Comparison of ENCODE assay signal across 19 cellular contexts in the genomic region with DNA sequence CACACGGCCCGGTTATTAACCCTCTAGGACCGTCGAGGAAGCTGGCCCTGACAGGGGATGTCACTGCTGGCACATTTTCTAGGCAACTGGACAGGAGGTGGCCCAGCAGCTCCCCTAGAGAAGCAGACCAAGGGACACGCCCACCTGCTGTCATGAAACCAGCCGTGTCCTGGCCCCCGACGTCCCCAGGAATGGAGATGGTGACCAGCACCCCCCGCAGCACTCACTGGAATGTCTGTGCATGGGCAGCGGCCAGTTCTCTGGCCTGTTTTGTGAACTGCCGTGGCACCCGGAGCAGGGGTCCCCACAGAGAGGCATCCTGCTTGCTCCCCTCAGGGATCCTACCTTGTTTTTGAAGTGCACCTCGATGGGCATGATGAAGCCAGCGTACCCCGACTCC. TPM values are rescaled to one million over a fixed set of nuclear protein-coding genes. Genes with fewer than 3 reads are reported as not detected.
DNase-seq lines count a peak whose midpoint lies in the region; ATAC-seq and TF ChIP-seq lines count a peak whose summit lies in the region.
"Had no signal": no experiment of that assay in that cellular context is flagged by ENCODE, and none has a peak within 500 bp of the region (broad histone marks: within the 10 kb centered on the region; RNA-seq: fewer than 3 reads in every experiment).

No MANE protein-coding gene starts in this region.

- no peak overlapping the region for H3K4me3 ChIP-seq in cardiac muscle cell
- no peak overlapping the region for H3K4me3 ChIP-seq in heart left ventricle

- intact Hi-C loops in heart left ventricle (cut with DNase I), result loop anchor here in 1 of 10 donors (5.0 kb wide), 1 partner anchor 45 kb away; no protein-coding TSS in a partner anchor

- no peak overlapping the region for H3K4me3 Mint-ChIP-seq in activated naive CD8-positive, alpha-beta T cell treated with anti-CD3 and anti-CD28 coated beads for 36 hours
- H3K4me3 Mint-ChIP-seq in nephron progenitor cell, result no peak overlapping the region

- H3K36me3 ChIP-seq in cardiac muscle cell (peaks cover 2% of the 10 kb centered on the region), heart left ventricle (peaks cover 0 to 77% (median 31%) of the 10 kb centered on the region in 9 donors)

- H3K27ac ChIP-seq in cardiac muscle cell (peak overlapping the region; percentile 0), heart left ventricle (no peak overlapping the region)
- H3K27ac ChIP-seq: HL-60 had no signal

- TF ChIP-seq POLR2A in heart left ventricle (IDR thresholded peaks at IDR 0.05), result no peak

- H3K36me3 Mint-ChIP-seq in activated naive CD8-positive, alpha-beta T cell treated with anti-CD3 and anti-CD28 coated beads for 36 hours, result peaks cover 27% of the 10 kb centered on the region
- H3K36me3 Mint-ChIP-seq in nephron progenitor cell (ENCODE audit: low read depth), result peaks cover 54% of the 10 kb centered on the region

- DNase-seq in cardiac muscle cell (ENCODE audit: low read depth in 1 of 2, low spot score in 1 of 2) (no peak), heart left ventricle (no peak), nephron progenitor cell (no peak), EL (no peak), retina (no peak)
- DNase-seq in activated naive CD8-positive, alpha-beta T cell treated with anti-CD3 and anti-CD28 coated beads for 36 hours, result no peak
- DNase-seq: 8988T, C1 segment of cervical spinal cord, COR-L47, NCI-H1105, NCI-H1694, NCI-H2107, NCI-H2227 treated with DMSO at 0.1 percent for 48 hours, NCI-H524 treated with DMSO at 0.1 percent for 48 hours had no signal

- no peaks in the 10 kb centered on the region for H3K9me3 Mint-ChIP-seq in activated naive CD8-positive, alpha-beta T cell treated with anti-CD3 and anti-CD28 coated beads for 36 hours
- no peaks in the 10 kb centered on the region for H3K9me3 Mint-ChIP-seq in nephron progenitor cell

- peaks cover 10% of the 10 kb centered on the region for H3K4me1 Mint-ChIP-seq in activated naive CD8-positive, alpha-beta T cell treated with anti-CD3 and anti-CD28 coated beads for 36 hours
- H3K4me1 Mint-ChIP-seq in nephron progenitor cell, result peaks cover 44% of the 10 kb centered on the region

- TF ChIP-seq CTCF in cardiac muscle cell (IDR thresholded peaks at IDR 0.05; ENCODE audit: low read depth, low read length), result no peak
- TF ChIP-seq CTCF in heart left ventricle (IDR thresholded peaks at IDR 0.05), result no peak
- TF ChIP-seq CTCF in nephron progenitor cell (IDR thresholded peaks at IDR 0.05), result no peak

- 67 to 82% (median 74%) methylated on average over 12 to 15 of the region's 15 CpGs for WGBS in heart left ventricle, 4 donors

- no peaks in the 10 kb centered on the region for H3K27me3 Mint-ChIP-seq in activated naive CD8-positive, alpha-beta T cell treated with anti-CD3 and anti-CD28 coated beads for 36 hours
- H3K27me3 Mint-ChIP-seq in nephron progenitor cell (ENCODE audit: low read depth, poor library complexity), result peaks cover 4% of the 10 kb centered on the region

- H3K4me1 ChIP-seq in cardiac muscle cell (ENCODE audit: low read depth), result peaks cover 16% of the 10 kb centered on the region
- peaks cover 0 to 24% (median 5%) of the 10 kb centered on the region in 12 donors for H3K4me1 ChIP-seq in heart left ventricle

- peak overlapping the region; percentile 25 for H3K27ac Mint-ChIP-seq in activated naive CD8-positive, alpha-beta T cell treated with anti-CD3 and anti-CD28 coated beads for 36 hours
- peak overlapping the region; percentile 74 for H3K27ac Mint-ChIP-seq in nephron progenitor cell

- no peaks in the 10 kb centered on the region for H3K9me3 ChIP-seq in cardiac muscle cell (ENCODE audit: low read depth)
- no peaks in the 10 kb centered on the region for H3K9me3 ChIP-seq in heart left ventricle

- ATAC-seq in heart left ventricle (no peak), HG03378 (IDR thresholded peaks at IDR 0.05; ENCODE audit: unreplicated experiment) (no peak), GM19351 (IDR thresholded peaks at IDR 0.05; ENCODE audit: unreplicated experiment) (no peak)
- ATAC-seq: Panc1, Right ventricle myocardium inferior had no signal

- H3K27me3 ChIP-seq in cardiac muscle cell, result no peaks in the 10 kb centered on the region
- no peaks in the 10 kb centered on the region for H3K27me3 ChIP-seq in heart left ventricle

RNA-seq across cellular contexts. Expression of gene MLLT1, which starts 17.9 kb away (rescaled TPM):
- 46.9 and 54.1 TPM in 2 replicates for total RNA-seq in cardiac muscle cell
- 25.7 and 31.1 TPM in 2 replicates for polyA plus RNA-seq in cardiac muscle cell
- total RNA-seq in heart left ventricle, result 10 to 100 TPM; 21.0 to 45.9 (median 34.9) TPM
- 10 to 100 TPM; 17.8 to 38.2 TPM for polyA plus RNA-seq in heart left ventricle
- total RNA-seq in activated naive CD8-positive, alpha-beta T cell treated with anti-CD3 and anti-CD28 coated beads for 36 hours, result 10 to 100 TPM; 55.2 to 56.8 TPM
